In the genomic region with DNA sequence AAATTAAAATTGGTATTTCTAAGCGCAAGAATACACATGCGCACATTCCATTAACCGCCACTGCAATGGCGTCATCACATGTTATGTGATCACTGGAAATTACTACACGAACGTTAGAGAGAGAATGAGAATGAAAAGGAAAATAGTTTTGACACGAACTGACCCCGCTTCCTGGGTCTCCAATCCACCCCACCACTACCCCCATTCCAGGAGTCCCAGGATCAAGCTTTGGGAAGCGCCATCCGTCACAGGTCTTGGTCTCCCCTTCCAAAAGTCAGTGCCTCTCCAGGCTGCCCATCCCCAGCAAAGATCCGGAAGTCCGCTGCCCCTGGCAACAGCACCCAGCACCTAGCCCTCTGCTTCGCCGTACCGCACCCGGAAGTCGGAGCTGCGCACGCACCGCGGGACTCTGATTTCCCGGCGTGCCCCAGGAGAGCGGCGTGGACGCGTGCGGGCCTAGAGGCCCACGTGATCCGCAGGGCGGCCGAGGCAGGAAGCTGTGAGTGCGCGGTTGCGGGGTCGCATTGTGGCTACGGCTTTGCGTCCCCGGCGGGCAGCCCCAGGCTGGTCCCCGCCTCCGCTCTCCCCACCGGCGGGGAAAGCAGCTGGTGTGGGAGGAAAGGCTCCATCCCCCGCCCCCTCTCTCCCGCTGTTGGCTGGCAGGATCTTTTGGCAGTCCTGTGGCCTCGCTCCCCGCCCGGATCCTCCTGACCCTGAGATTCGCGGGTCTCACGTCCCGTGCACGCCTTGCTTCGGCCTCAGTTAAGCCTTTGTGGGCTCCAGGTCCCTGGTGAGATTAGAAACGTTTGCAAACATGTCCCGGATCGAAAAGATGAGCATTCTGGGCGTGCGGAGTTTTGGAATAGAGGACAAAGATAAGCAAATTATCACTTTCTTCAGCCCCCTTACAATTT, we compare ENCODE assay signal across 1 cellular context.
TF ChIP-seq lines count a peak whose summit lies in the region.

TSS of gene RAD50 (plus strand) at position 467 of the 914 bp plus-strand sequence. CDS start at position 815, 348 bp downstream.

TF ChIP-seq in K562, 482 proteins besides CTCF, POLR2A, EP300 and RAD21 (continued from another document and continues in another):
- no peak for TF ChIP-seq ZBTB34 (CRISPR knock-in tag; IDR thresholded peaks at IDR 0.05)
- TF ChIP-seq RBM39 (optimal IDR thresholded peaks at IDR 0.05; ENCODE audit: low read depth, low read length), result peak; percentile 61
- peak; percentile 13; the same call in 1 of the 2 replicates for TF ChIP-seq DIDO1 (tag; IDR thresholded peaks at IDR 0.05; ENCODE audit: low read depth)
- TF ChIP-seq, protein P1, sequence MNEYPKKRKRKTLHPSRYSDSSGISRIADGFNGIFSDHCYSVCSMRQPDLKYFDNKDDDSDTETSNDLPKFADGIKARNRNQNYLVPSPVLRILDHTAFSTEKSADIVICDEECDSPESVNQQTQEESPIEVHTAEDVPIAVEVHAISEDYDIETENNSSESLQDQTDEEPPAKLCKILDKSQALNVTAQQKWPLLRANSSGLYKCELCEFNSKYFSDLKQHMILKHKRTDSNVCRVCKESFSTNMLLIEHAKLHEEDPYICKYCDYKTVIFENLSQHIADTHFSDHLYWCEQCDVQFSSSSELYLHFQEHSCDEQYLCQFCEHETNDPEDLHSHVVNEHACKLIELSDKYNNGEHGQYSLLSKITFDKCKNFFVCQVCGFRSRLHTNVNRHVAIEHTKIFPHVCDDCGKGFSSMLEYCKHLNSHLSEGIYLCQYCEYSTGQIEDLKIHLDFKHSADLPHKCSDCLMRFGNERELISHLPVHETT (CRISPR knock-in tag; conservative IDR thresholded peaks at IDR 0.05 in 1 of 2, IDR thresholded peaks at IDR 0.05 in 1 of 2), result peak in 1 of 2 experiments; percentile 76; a peak in 1 of 4 replicates
- no peak for TF ChIP-seq SIRT6 (IDR thresholded peaks at IDR 0.05; ENCODE audit: low read depth, low read length)
- TF ChIP-seq ZNF584 (CRISPR knock-in tag; IDR thresholded peaks at IDR 0.05; ENCODE audit: low read depth), result no peak
- TF ChIP-seq HLTF (IDR thresholded peaks at IDR 0.05), result no peak; the same call in 1 of the 2 replicates
- TF ChIP-seq SMAD3 (CRISPR knock-in tag; conservative IDR thresholded peaks at IDR 0.05), result 0 out of 2 replicates have a peak, but pooled peaks have one; percentile 47
- TF ChIP-seq ZNF197 (CRISPR knock-in tag; IDR thresholded peaks at IDR 0.05; ENCODE audit: low read depth), result no peak
- TF ChIP-seq HOMEZ (CRISPR knock-in tag; IDR thresholded peaks at IDR 0.05), result 0 out of 2 replicates have a peak, but pooled peaks have one; percentile 73
- peak; percentile 7; the same call in 1 of the 2 replicates for TF ChIP-seq ZNF384 (IDR thresholded peaks at IDR 0.05; ENCODE audit: low read depth, low read length)
- TF ChIP-seq ATF1 (CRISPR knock-in tag; IDR thresholded peaks at IDR 0.05), result no peak
- peak; percentile 88 for TF ChIP-seq ATF1 (tag; IDR thresholded peaks at IDR 0.05)
- TF ChIP-seq PTRF (tag; IDR thresholded peaks at IDR 0.05), result no peak; the same call in 1 of the 2 replicates
- peak; percentile 96 for TF ChIP-seq HMGN3 (IDR thresholded peaks at IDR 0.05; ENCODE audit: borderline replicate concordance, extremely low read depth, insufficient read length, low read depth, low read length)
- TF ChIP-seq ZEB2 (IDR thresholded peaks at IDR 0.05), result no peak
- TF ChIP-seq KDM5B (IDR thresholded peaks at IDR 0.05; ENCODE audit: insufficient replicate concordance, low read depth, low read length), result peak; percentile 87
- TF ChIP-seq NR1H2 (CRISPR knock-in tag; IDR thresholded peaks at IDR 0.05), result peak; percentile 64; the same call in 1 of the 2 replicates
- TF ChIP-seq CEBPG (CRISPR knock-in tag; IDR thresholded peaks at IDR 0.05), result no peak
- peak in 1 of 2 experiments; percentile 24; a peak in 1 of 4 replicates for TF ChIP-seq CEBPG (tag; conservative IDR thresholded peaks at IDR 0.05 in 1 of 2, IDR thresholded peaks at IDR 0.05 in 1 of 2)
- 0 out of 2 replicates have a peak, but pooled peaks have one; percentile 58 for TF ChIP-seq TCF7 (IDR thresholded peaks at IDR 0.05; ENCODE audit: borderline replicate concordance)
- TF ChIP-seq, protein P2, sequence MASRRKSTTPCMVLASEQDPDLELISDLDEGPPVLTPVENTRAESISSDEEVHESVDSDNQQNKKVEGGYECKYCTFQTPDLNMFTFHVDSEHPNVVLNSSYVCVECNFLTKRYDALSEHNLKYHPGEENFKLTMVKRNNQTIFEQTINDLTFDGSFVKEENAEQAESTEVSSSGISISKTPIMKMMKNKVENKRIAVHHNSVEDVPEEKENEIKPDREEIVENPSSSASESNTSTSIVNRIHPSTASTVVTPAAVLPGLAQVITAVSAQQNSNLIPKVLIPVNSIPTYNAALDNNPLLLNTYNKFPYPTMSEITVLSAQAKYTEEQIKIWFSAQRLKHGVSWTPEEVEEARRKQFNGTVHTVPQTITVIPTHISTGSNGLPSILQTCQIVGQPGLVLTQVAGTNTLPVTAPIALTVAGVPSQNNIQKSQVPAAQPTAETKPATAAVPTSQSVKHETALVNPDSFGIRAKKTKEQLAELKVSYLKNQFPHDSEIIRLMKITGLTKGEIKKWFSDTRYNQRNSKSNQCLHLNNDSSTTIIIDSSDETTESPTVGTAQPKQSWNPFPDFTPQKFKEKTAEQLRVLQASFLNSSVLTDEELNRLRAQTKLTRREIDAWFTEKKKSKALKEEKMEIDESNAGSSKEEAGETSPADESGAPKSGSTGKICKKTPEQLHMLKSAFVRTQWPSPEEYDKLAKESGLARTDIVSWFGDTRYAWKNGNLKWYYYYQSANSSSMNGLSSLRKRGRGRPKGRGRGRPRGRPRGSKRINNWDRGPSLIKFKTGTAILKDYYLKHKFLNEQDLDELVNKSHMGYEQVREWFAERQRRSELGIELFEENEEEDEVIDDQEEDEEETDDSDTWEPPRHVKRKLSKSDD (conservative IDR thresholded peaks at IDR 0.05; ENCODE audit: low read length), result no peak
- no peak for TF ChIP-seq SNRNP70 (optimal IDR thresholded peaks at IDR 0.05; ENCODE audit: low read depth, low read length)
- TF ChIP-seq RBM25 (IDR thresholded peaks at IDR 0.05; ENCODE audit: low read depth, low read length, severe bottlenecking), result no peak
- TF ChIP-seq THRA (IDR thresholded peaks at IDR 0.05), result no peak
- TF ChIP-seq, protein P3, sequence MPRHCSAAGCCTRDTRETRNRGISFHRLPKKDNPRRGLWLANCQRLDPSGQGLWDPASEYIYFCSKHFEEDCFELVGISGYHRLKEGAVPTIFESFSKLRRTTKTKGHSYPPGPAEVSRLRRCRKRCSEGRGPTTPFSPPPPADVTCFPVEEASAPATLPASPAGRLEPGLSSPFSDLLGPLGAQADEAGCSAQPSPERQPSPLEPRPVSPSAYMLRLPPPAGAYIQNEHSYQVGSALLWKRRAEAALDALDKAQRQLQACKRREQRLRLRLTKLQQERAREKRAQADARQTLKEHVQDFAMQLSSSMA (CRISPR knock-in tag; IDR thresholded peaks at IDR 0.05), result no peak
- TF ChIP-seq, protein P4, sequence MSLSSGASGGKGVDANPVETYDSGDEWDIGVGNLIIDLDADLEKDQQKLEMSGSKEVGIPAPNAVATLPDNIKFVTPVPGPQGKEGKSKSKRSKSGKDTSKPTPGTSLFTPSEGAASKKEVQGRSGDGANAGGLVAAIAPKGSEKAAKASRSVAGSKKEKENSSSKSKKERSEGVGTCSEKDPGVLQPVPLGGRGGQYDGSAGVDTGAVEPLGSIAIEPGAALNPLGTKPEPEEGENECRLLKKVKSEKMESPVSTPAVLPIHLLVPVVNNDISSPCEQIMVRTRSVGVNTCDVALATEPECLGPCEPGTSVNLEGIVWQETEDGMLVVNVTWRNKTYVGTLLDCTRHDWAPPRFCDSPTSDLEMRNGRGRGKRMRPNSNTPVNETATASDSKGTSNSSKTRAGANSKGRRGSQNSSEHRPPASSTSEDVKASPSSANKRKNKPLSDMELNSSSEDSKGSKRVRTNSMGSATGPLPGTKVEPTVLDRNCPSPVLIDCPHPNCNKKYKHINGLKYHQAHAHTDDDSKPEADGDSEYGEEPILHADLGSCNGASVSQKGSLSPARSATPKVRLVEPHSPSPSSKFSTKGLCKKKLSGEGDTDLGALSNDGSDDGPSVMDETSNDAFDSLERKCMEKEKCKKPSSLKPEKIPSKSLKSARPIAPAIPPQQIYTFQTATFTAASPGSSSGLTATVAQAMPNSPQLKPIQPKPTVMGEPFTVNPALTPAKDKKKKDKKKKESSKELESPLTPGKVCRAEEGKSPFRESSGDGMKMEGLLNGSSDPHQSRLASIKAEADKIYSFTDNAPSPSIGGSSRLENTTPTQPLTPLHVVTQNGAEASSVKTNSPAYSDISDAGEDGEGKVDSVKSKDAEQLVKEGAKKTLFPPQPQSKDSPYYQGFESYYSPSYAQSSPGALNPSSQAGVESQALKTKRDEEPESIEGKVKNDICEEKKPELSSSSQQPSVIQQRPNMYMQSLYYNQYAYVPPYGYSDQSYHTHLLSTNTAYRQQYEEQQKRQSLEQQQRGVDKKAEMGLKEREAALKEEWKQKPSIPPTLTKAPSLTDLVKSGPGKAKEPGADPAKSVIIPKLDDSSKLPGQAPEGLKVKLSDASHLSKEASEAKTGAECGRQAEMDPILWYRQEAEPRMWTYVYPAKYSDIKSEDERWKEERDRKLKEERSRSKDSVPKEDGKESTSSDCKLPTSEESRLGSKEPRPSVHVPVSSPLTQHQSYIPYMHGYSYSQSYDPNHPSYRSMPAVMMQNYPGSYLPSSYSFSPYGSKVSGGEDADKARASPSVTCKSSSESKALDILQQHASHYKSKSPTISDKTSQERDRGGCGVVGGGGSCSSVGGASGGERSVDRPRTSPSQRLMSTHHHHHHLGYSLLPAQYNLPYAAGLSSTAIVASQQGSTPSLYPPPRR (CRISPR knock-in tag; IDR thresholded peaks at IDR 0.05; ENCODE audit: borderline replicate concordance), result no peak; the same call in 1 of the 2 replicates
- no peak for TF ChIP-seq ARHGAP35 (IDR thresholded peaks at IDR 0.05; ENCODE audit: partially characterized antibody)
- TF ChIP-seq HES1 (IDR thresholded peaks at IDR 0.05; ENCODE audit: low read depth), result peak; percentile 83
- TF ChIP-seq HDAC6 (IDR thresholded peaks at IDR 0.05; ENCODE audit: low read depth, low read length), result no peak
- TF ChIP-seq ZBED1 (IDR thresholded peaks at IDR 0.05), result peak; percentile 61; the same call in 1 of the 2 replicates
- no peak for TF ChIP-seq MAFG (tag; conservative IDR thresholded peaks at IDR 0.05)
- TF ChIP-seq MTA1 (IDR thresholded peaks at IDR 0.05; ENCODE audit: borderline replicate concordance), result no peak
- TF ChIP-seq MYNN (IDR thresholded peaks at IDR 0.05), result peak; percentile 52; the same call in 1 of the 2 replicates
- TF ChIP-seq MYNN (CRISPR knock-in tag; IDR thresholded peaks at IDR 0.05), result no peak
- TF ChIP-seq HNRNPLL (IDR thresholded peaks at IDR 0.05; ENCODE audit: low read depth, low read length, poor library complexity, severe bottlenecking), result peak; percentile 83
- 0 out of 2 replicates have a peak, but pooled peaks have one; percentile 38 for TF ChIP-seq TGIF2 (CRISPR knock-in tag; IDR thresholded peaks at IDR 0.05)
- TF ChIP-seq SP1 (CRISPR knock-in tag; IDR thresholded peaks at IDR 0.05), result peak; percentile 75
- TF ChIP-seq ZNF583 (CRISPR knock-in tag; IDR thresholded peaks at IDR 0.05), result 0 out of 2 replicates have a peak, but pooled peaks have one; percentile 30
- no peak for TF ChIP-seq IRF1 (CRISPR knock-in tag; IDR thresholded peaks at IDR 0.05; ENCODE audit: borderline replicate concordance)
- TF ChIP-seq PHF20 (IDR thresholded peaks at IDR 0.05; ENCODE audit: partially characterized antibody), result peak; percentile 89
- TF ChIP-seq TAF9B (IDR thresholded peaks at IDR 0.05; ENCODE audit: partially characterized antibody), result peak; percentile 74
- TF ChIP-seq ZNF668 (CRISPR knock-in tag; IDR thresholded peaks at IDR 0.05), result no peak; the same call in 1 of the 2 replicates
- no peak for TF ChIP-seq BACH1 (tag; IDR thresholded peaks at IDR 0.05)
- TF ChIP-seq C11orf30 (IDR thresholded peaks at IDR 0.05; ENCODE audit: low read depth), result peak; percentile 56
